ENCODE assay signal across 9 cellular contexts in genomic region chr15:85592148-85592547, GRCh38.
DNase-seq lines count a peak whose midpoint lies in the region; ATAC-seq and TF ChIP-seq lines count a peak whose summit lies in the region.
"Had no signal": no experiment of that assay in that cellular context is flagged by ENCODE, and none has a peak within 500 bp of the region (broad histone marks: within the 10 kb centered on the region; RNA-seq: fewer than 3 reads in every experiment).

No MANE protein-coding gene starts in this region.

- H3K27me3 ChIP-seq in esophagus squamous epithelium, result no peaks in the 10 kb centered on the region

- no peaks in the 10 kb centered on the region for H3K9me3 ChIP-seq in esophagus squamous epithelium

- H3K27ac ChIP-seq in esophagus squamous epithelium, result peak overlapping the region; percentile 3 to 71 (median 42)

- no peak overlapping the region for H3K27ac Mint-ChIP-seq in activated naive CD4-positive, alpha-beta T cell treated with anti-CD3 and anti-CD28 coated beads, Interleukin-2, amount 50 U/mL, for 72 hours

- no peak overlapping the region for H3K4me3 ChIP-seq in esophagus squamous epithelium

- 14 to 15% methylated on average over 3 of the region's 3 CpGs for WGBS in esophagus squamous epithelium, 2 donors

- in situ Hi-C loops in Caki2 (cut with HindIII; ENCODE audit: low pct_unique_long_range_greater_than_20kb, low sequenced_read_pairs), result no loop called here

- peaks cover 0 to 6% of the 10 kb centered on the region in 2 donors for H3K36me3 Mint-ChIP-seq in activated naive CD4-positive, alpha-beta T cell treated with anti-CD3 and anti-CD28 coated beads, Interleukin-2, amount 50 U/mL, for 72 hours

- intact Hi-C loops in esophagus squamous epithelium (cut with DNase I), result no loop called here

- no peaks in the 10 kb centered on the region for H3K9me3 Mint-ChIP-seq in activated naive CD4-positive, alpha-beta T cell treated with anti-CD3 and anti-CD28 coated beads, Interleukin-2, amount 50 U/mL, for 72 hours

- peak; percentile 66 for DNase-seq in Caki2 (ENCODE audit: low read depth)
- DNase-seq in OCI-M1 (lab: John Stamatoyannopoulos, UW), result peak; percentile 27
- DNase-seq in esophagus squamous epithelium (lab: John Stamatoyannopoulos, UW), result no peak
- no peak for DNase-seq in omental fat pad (ENCODE audit: low spot score)
- DNase-seq in globus pallidus (ENCODE audit: low spot score), result no peak
- no peak for DNase-seq in Ammon's horn (ENCODE audit: low spot score)
- DNase-seq in activated naive CD4-positive, alpha-beta T cell treated with anti-CD3 and anti-CD28 coated beads, Interleukin-2, amount 50 U/mL, for 72 hours (ENCODE audit: low spot score in 2 of 2), result no peak
- DNase-seq: NCI-H446 had no signal

- H3K36me3 ChIP-seq in esophagus squamous epithelium, result peaks cover 0 to 6% (median 0%) of the 10 kb centered on the region in 3 donors

- peak; percentile 35 for ATAC-seq in omental fat pad (ENCODE audit: low FRiP score)
- ATAC-seq in activated naive CD4-positive, alpha-beta T cell treated with anti-CD3 and anti-CD28 coated beads, Interleukin-2, amount 50 U/mL, for 72 hours, result no peak
- ATAC-seq in HG02763 (IDR thresholded peaks at IDR 0.05; ENCODE audit: unreplicated experiment), result no peak

- no peak for TF ChIP-seq POLR2A in esophagus squamous epithelium (IDR thresholded peaks at IDR 0.05)

- peaks cover 25 to 83% (median 36%) of the 10 kb centered on the region in 3 donors for H3K4me1 ChIP-seq in esophagus squamous epithelium

- peak in 1 of 6 experiments; percentile 17 for TF ChIP-seq CTCF in esophagus squamous epithelium (IDR thresholded peaks at IDR 0.05)
- no peak for TF ChIP-seq CTCF in omental fat pad (IDR thresholded peaks at IDR 0.05)

Comparison
In these comparisons a context has a peak if more than half of its experiments do, and no peak if none do; other contexts are left out.
1. DNase-seq: peak in Caki2 (single experiment) and OCI-M1 (single experiment); none in esophagus squamous epithelium (single experiment), omental fat pad (single experiment), globus pallidus (single experiment), Ammon's horn (single experiment) and activated naive CD4-positive, alpha-beta T cell treated with anti-CD3 and anti-CD28 coated beads, Interleukin-2, amount 50 U/mL, for 72 hours (0 of 2).